ENCODE assay signal across 8 cellular contexts in genomic region chr12:124506832-124507153, GRCh38.
DNase-seq lines count a peak whose midpoint lies in the region; ATAC-seq and TF ChIP-seq lines count a peak whose summit lies in the region.

No MANE protein-coding gene starts in this region.

- H3K36me3 ChIP-seq in SK-N-SH (replicated peaks in 1 of 2; ENCODE audit: control insufficient read depth in 1 of 2, insufficient read depth in 2 of 2, low read length in 1 of 2): peaks cover 0 to 3% of the 10 kb centered on the region in 2 experiments
- H3K36me3 ChIP-seq in naive thymus-derived CD4-positive, alpha-beta T cell (ENCODE audit: control insufficient read depth in 2 of 3, insufficient read depth in 3 of 3, low read length in 3 of 3): no peaks in the 10 kb centered on the region

- peaks cover 60 to 84% of the 10 kb centered on the region in 2 experiments for H3K4me1 ChIP-seq in SK-N-SH (ENCODE audit: control insufficient read depth in 1 of 2, insufficient read depth in 2 of 2, low read depth in 1 of 2, low read length in 1 of 2)
- peaks cover 0 to 5% of the 10 kb centered on the region in 2 donors for H3K4me1 ChIP-seq in naive thymus-derived CD4-positive, alpha-beta T cell (ENCODE audit: control insufficient read depth in 2 of 2, insufficient read depth in 2 of 2, low read length in 2 of 2)

- H3K4me2 ChIP-seq in SK-N-SH: peak overlapping the region; percentile 83

- peak overlapping the region in 3 of 9 donors; percentile 8 to 65 (median 60) for H3K27ac Mint-ChIP-seq in naive thymus-derived CD4-positive, alpha-beta T cell
- H3K27ac Mint-ChIP-seq in type B pancreatic cell: peak overlapping the region; percentile 66
- H3K27ac Mint-ChIP-seq in activated naive CD4-positive, alpha-beta T cell treated with anti-CD3 and anti-CD28 coated beads for 36 hours: no peak overlapping the region

- no peaks in the 10 kb centered on the region for H3K9me3 ChIP-seq in SK-N-SH
- no peaks in the 10 kb centered on the region for H3K9me3 ChIP-seq in naive thymus-derived CD4-positive, alpha-beta T cell (ENCODE audit: control insufficient read depth in 2 of 3, low read length in 3 of 3)

- no peaks in the 10 kb centered on the region for H3K9me2 ChIP-seq in SK-N-SH

- CTCF ChIA-PET in SK-N-SH (lab: Yijun Ruan, JAX): interaction anchor here (0.6 to 1.4 kb wide), 6 partner anchors 10 to 269 kb away, joined by 3 to 4 read pairs (median 3); no protein-coding TSS in a partner anchor
- CTCF ChIA-PET in naive thymus-derived CD4-positive, alpha-beta T cell (lab: Charles Lee): no interaction called here
- CTCF ChIA-PET in activated naive CD4-positive, alpha-beta T cell treated with anti-CD3 and anti-CD28 coated beads for 36 hours (lab: Charles Lee): no interaction called here

- H3K4me1 Mint-ChIP-seq in naive thymus-derived CD4-positive, alpha-beta T cell: peaks cover 9 to 80% (median 55%) of the 10 kb centered on the region in 7 donors
- peaks cover 74% of the 10 kb centered on the region for H3K4me1 Mint-ChIP-seq in type B pancreatic cell (ENCODE audit: unreplicated experiment)
- peaks cover 36% of the 10 kb centered on the region for H3K4me1 Mint-ChIP-seq in activated naive CD4-positive, alpha-beta T cell treated with anti-CD3 and anti-CD28 coated beads for 36 hours (ENCODE audit: low read depth)

- POLR2A ChIA-PET in SK-N-SH (lab: Yijun Ruan, JAX): interaction anchor here (1.2 to 1.4 kb wide), 2 partner anchors 31 to 78 kb away, joined by 4 to 5 read pairs; no protein-coding TSS in a partner anchor
- POLR2A ChIA-PET in naive thymus-derived CD4-positive, alpha-beta T cell (lab: Charles Lee): no interaction called here

- peak overlapping the region; percentile 51; the same call in 1 of the 2 replicates for H3K9ac ChIP-seq in SK-N-SH

- H2AFZ ChIP-seq in SK-N-SH (ENCODE audit: low read depth): no peak overlapping the region

- intact Hi-C loops in naive thymus-derived CD4-positive, alpha-beta T cell (cut with micrococcal nuclease): no loop called here
- intact Hi-C loops in activated naive CD4-positive, alpha-beta T cell treated with anti-CD3 and anti-CD28 coated beads for 36 hours (cut with micrococcal nuclease): no loop called here

- 50% methylated on average over 8 of the region's 8 CpGs for WGBS in SK-N-SH (ENCODE audit: low lambda C conversion rate)

- TF ChIP-seq RAD21 in SK-N-SH (IDR thresholded peaks at IDR 0.05; ENCODE audit: low read length): no peak

- peaks cover 100% of the 10 kb centered on the region for H3K79me2 ChIP-seq in SK-N-SH (ENCODE audit: insufficient read depth)

- no peak for TF ChIP-seq EP300 in SK-N-SH (IDR thresholded peaks at IDR 0.05; ENCODE audit: borderline replicate concordance in 1 of 2, low read depth in 1 of 2, low read length in 1 of 2)

- no peaks in the 10 kb centered on the region for H3K27me3 Mint-ChIP-seq in naive thymus-derived CD4-positive, alpha-beta T cell
- no peaks in the 10 kb centered on the region for H3K27me3 Mint-ChIP-seq in type B pancreatic cell
- H3K27me3 Mint-ChIP-seq in activated naive CD4-positive, alpha-beta T cell treated with anti-CD3 and anti-CD28 coated beads for 36 hours (ENCODE audit: low read depth): no peaks in the 10 kb centered on the region

- ATAC-seq in SK-N-SH treated with all-trans-retinoic acid at 6 μM for 48 hours (no peak), HG03565 (IDR thresholded peaks at IDR 0.05; ENCODE audit: unreplicated experiment) (no peak), GM18870 (IDR thresholded peaks at IDR 0.05; ENCODE audit: unreplicated experiment) (no peak)
- no peak for ATAC-seq in naive thymus-derived CD4-positive, alpha-beta T cell

- H3K36me3 Mint-ChIP-seq in naive thymus-derived CD4-positive, alpha-beta T cell: peaks cover 0 to 5% (median 0%) of the 10 kb centered on the region in 5 donors
- peaks cover 5% of the 10 kb centered on the region for H3K36me3 Mint-ChIP-seq in type B pancreatic cell
- peaks cover 2% of the 10 kb centered on the region for H3K36me3 Mint-ChIP-seq in activated naive CD4-positive, alpha-beta T cell treated with anti-CD3 and anti-CD28 coated beads for 36 hours (ENCODE audit: low read depth)

- peaks cover 100% of the 10 kb centered on the region for H4K20me1 ChIP-seq in SK-N-SH (ENCODE audit: insufficient read depth)

- H3K27ac ChIP-seq in SK-N-SH (ENCODE audit: low read depth in 2 of 2, low read length in 1 of 2) (peak overlapping the region; percentile 89 to 95), coronary artery (peak overlapping the region; percentile 56 to 81)
- no peak overlapping the region for H3K27ac ChIP-seq in naive thymus-derived CD4-positive, alpha-beta T cell (ENCODE audit: low read depth, low read length)

- no peak for TF ChIP-seq CTCF in SK-N-SH (IDR thresholded peaks at IDR 0.05)
- no peak for TF ChIP-seq CTCF in coronary artery (IDR thresholded peaks at IDR 0.05)
- TF ChIP-seq CTCF in type B pancreatic cell (conservative IDR thresholded peaks at IDR 0.05): no peak

- no peaks in the 10 kb centered on the region for H3K9me3 Mint-ChIP-seq in naive thymus-derived CD4-positive, alpha-beta T cell
- H3K9me3 Mint-ChIP-seq in type B pancreatic cell: no peaks in the 10 kb centered on the region
- H3K9me3 Mint-ChIP-seq in activated naive CD4-positive, alpha-beta T cell treated with anti-CD3 and anti-CD28 coated beads for 36 hours: no peaks in the 10 kb centered on the region

- H3K4me3 ChIP-seq in SK-N-SH (ENCODE audit: low read depth in 2 of 2, low read length in 1 of 2) (peak overlapping the region in 1 of 2 experiments; percentile 29; a peak in 2 of 4 replicates), coronary artery (peak overlapping the region; percentile 27)
- H3K4me3 ChIP-seq in naive thymus-derived CD4-positive, alpha-beta T cell (ENCODE audit: low read length): no peak overlapping the region

- peaks cover 37% of the 10 kb centered on the region for H3F3A ChIP-seq in SK-N-SH (replicated peaks; ENCODE audit: insufficient read depth)

- H3K27me3 ChIP-seq in SK-N-SH (ENCODE audit: insufficient read depth): no peaks in the 10 kb centered on the region
- H3K27me3 ChIP-seq in naive thymus-derived CD4-positive, alpha-beta T cell (ENCODE audit: control insufficient read depth in 2 of 2, insufficient read depth in 2 of 2, low read length in 2 of 2): no peaks in the 10 kb centered on the region

- peak overlapping the region in 6 of 10 donors; percentile 30 to 63 (median 50) for H3K4me3 Mint-ChIP-seq in naive thymus-derived CD4-positive, alpha-beta T cell
- peak overlapping the region; percentile 5 for H3K4me3 Mint-ChIP-seq in type B pancreatic cell
- H3K4me3 Mint-ChIP-seq in activated naive CD4-positive, alpha-beta T cell treated with anti-CD3 and anti-CD28 coated beads for 36 hours: no peak overlapping the region

- DNase-seq in SK-N-SH (no peak), coronary artery (ENCODE audit: low spot score) (no peak), type B pancreatic cell (ENCODE audit: extremely low spot score, unreplicated experiment) (no peak)
- DNase-seq in naive thymus-derived CD4-positive, alpha-beta T cell: no peak
- DNase-seq in activated naive CD4-positive, alpha-beta T cell treated with anti-CD3 and anti-CD28 coated beads for 36 hours: no peak

TF ChIP-seq in SK-N-SH, 30 proteins besides CTCF, POLR2A, EP300 and RAD21 (continues in another document):
- TF ChIP-seq MXI1 (IDR thresholded peaks at IDR 0.05; ENCODE audit: low read depth, low read length) (no peak), TCF12 (IDR thresholded peaks at IDR 0.05) (no peak; the same call in 1 of the 2 replicates), JUND (IDR thresholded peaks at IDR 0.05) (no peak), CHD2 (IDR thresholded peaks at IDR 0.05; ENCODE audit: low read length, partially characterized antibody) (no peak), RXRA (IDR thresholded peaks at IDR 0.05; ENCODE audit: borderline replicate concordance, low read depth) (no peak), FOSL2 (IDR thresholded peaks at IDR 0.05; ENCODE audit: borderline replicate concordance, low read depth) (no peak), MAX (IDR thresholded peaks at IDR 0.05; ENCODE audit: low read depth) (no peak), SIN3A (IDR thresholded peaks at IDR 0.05; ENCODE audit: borderline replicate concordance, low read depth, low read length) (no peak)

TF ChIP-seq in SK-N-SH treated with all-trans-retinoic acid at 6 μM for 48 hours, 23 proteins besides CTCF, POLR2A, EP300 and RAD21 (continues in another document):
- no peak for TF ChIP-seq SNAI2 (CRISPR knock-in tag; IDR thresholded peaks at IDR 0.05)
- no peak for TF ChIP-seq CREB5 (CRISPR knock-in tag; IDR thresholded peaks at IDR 0.05; ENCODE audit: low read depth)
- no peak for TF ChIP-seq ZFP3 (CRISPR knock-in tag; IDR thresholded peaks at IDR 0.05)
- no peak for TF ChIP-seq ZC3H10 (CRISPR knock-in tag; IDR thresholded peaks at IDR 0.05)
- TF ChIP-seq CSRNP3 (CRISPR knock-in tag; IDR thresholded peaks at IDR 0.05): no peak
